In genomic region chr19:19539738-19540703, GRCh38 we compare ENCODE assay signal across 10 cellular contexts. TPM values are rescaled to one million over a fixed set of nuclear protein-coding genes. Genes with fewer than 3 reads are reported as not detected.
DNase-seq lines count a peak whose midpoint lies in the region; ATAC-seq and TF ChIP-seq lines count a peak whose summit lies in the region.
"Had no signal": no experiment of that assay in that cellular context is flagged by ENCODE, and none has a peak within 500 bp of the region (broad histone marks: within the 10 kb centered on the region; RNA-seq: fewer than 3 reads in every experiment).

No MANE protein-coding gene starts in this region.

- peak overlapping the region; percentile 70 to 85 for H3K4me3 Mint-ChIP-seq in activated T-cell treated with anti-CD3 and anti-CD28 coated beads, Interleukin-2, amount 50 U/mL, for 72 hours

- peaks cover 25% of the 10 kb centered on the region for H3K4me1 Mint-ChIP-seq in activated T-cell treated with anti-CD3 and anti-CD28 coated beads, Interleukin-2, amount 50 U/mL, for 72 hours (ENCODE audit: low read depth)

- H3K4me2 ChIP-seq in skeletal muscle satellite cell (ENCODE audit: low read length), result peak overlapping the region; percentile 48

- DNase-seq in DMS53 (lab: John Stamatoyannopoulos, UW), result peak; percentile 79
- DNase-seq in DMS53 treated with DMSO at 0.1 percent for 48 hours (lab: John Stamatoyannopoulos, UW; ENCODE audit: unreplicated experiment), result no peak
- peak; percentile 77 to 80 for DNase-seq in activated T-cell treated with anti-CD3 and anti-CD28 coated beads, Interleukin-2, amount 50 U/mL, for 72 hours
- no peak for DNase-seq in midbrain (lab: John Stamatoyannopoulos, UW)

- no peak overlapping the region for H3K9ac ChIP-seq in skeletal muscle satellite cell (ENCODE audit: low read depth, low read length)

- no peak for TF ChIP-seq CTCF in gastroesophageal sphincter (IDR thresholded peaks at IDR 0.05)

- TF ChIP-seq EP300 in gastroesophageal sphincter (IDR thresholded peaks at IDR 0.05), result no peak

- 10% methylated on average over 2 of the region's 89 CpGs; no CpG with 5 or more reads in 1 of the 2 donors for WGBS in gastroesophageal sphincter (ENCODE audit: low coverage in 1 of 2), 2 donors

- H3K27me3 ChIP-seq in gastroesophageal sphincter, result peaks cover 78% of the 10 kb centered on the region
- peaks cover 30% of the 10 kb centered on the region for H3K27me3 ChIP-seq in skeletal muscle satellite cell (ENCODE audit: control insufficient read depth, insufficient read depth, low read length)
- H3K27me3 ChIP-seq: SJSA1 had no signal

- peak; percentile 47 to 49 for ATAC-seq in activated T-cell treated with anti-CD3 and anti-CD28 coated beads, Interleukin-2, amount 50 U/mL, for 72 hours (replicated peaks in 1 of 2)
- ATAC-seq in gastroesophageal sphincter, result peak; percentile 28
- ATAC-seq in GM19023 (IDR thresholded peaks at IDR 0.05; ENCODE audit: unreplicated experiment), result no peak
- no peak for ATAC-seq in HG03520 (IDR thresholded peaks at IDR 0.05; ENCODE audit: unreplicated experiment)

- H3K27ac ChIP-seq in gastroesophageal sphincter, result no peak overlapping the region
- H3K27ac ChIP-seq: A549, SJSA1 had no signal

- H3K27me3 Mint-ChIP-seq in activated T-cell treated with anti-CD3 and anti-CD28 coated beads, Interleukin-2, amount 50 U/mL, for 72 hours (ENCODE audit: low read depth), result peaks cover 20% of the 10 kb centered on the region

- no peak for TF ChIP-seq POLR2A in gastroesophageal sphincter (IDR thresholded peaks at IDR 0.05)

- H3K36me3 Mint-ChIP-seq in activated T-cell treated with anti-CD3 and anti-CD28 coated beads, Interleukin-2, amount 50 U/mL, for 72 hours (ENCODE audit: insufficient read depth in 2 of 2), result peaks cover 0 to 1% of the 10 kb centered on the region in 2 donors

- H3K27ac Mint-ChIP-seq in activated T-cell treated with anti-CD3 and anti-CD28 coated beads, Interleukin-2, amount 50 U/mL, for 72 hours, result no peak overlapping the region

- peaks cover 0 to 11% of the 10 kb centered on the region in 2 donors for H3K36me3 ChIP-seq in gastroesophageal sphincter
- H3K36me3 ChIP-seq in skeletal muscle satellite cell (ENCODE audit: insufficient read depth, low read length), result no peaks in the 10 kb centered on the region
- H3K36me3 ChIP-seq: SJSA1 had no signal

- peak overlapping the region in 1 of 2 donors; percentile 22 for H3K4me3 ChIP-seq in gastroesophageal sphincter
- H3K4me3 ChIP-seq in skeletal muscle satellite cell (ENCODE audit: low read length), result no peak overlapping the region
- H3K4me3 ChIP-seq: A549, SJSA1 had no signal

- H3K9me3 Mint-ChIP-seq in activated T-cell treated with anti-CD3 and anti-CD28 coated beads, Interleukin-2, amount 50 U/mL, for 72 hours, result no peaks in the 10 kb centered on the region

- H3K4me1 ChIP-seq in gastroesophageal sphincter (peaks cover 0 to 46% (median 22%) of the 10 kb centered on the region in 3 donors), skeletal muscle satellite cell (ENCODE audit: control insufficient read depth, insufficient read depth, low read length) (peaks cover 21% of the 10 kb centered on the region)
- H3K4me1 ChIP-seq: A549 had no signal

- H3K9me3 ChIP-seq in gastroesophageal sphincter (peaks cover 0 to 6% (median 0%) of the 10 kb centered on the region in 3 donors), skeletal muscle satellite cell (replicated peaks; ENCODE audit: low read length) (no peaks in the 10 kb centered on the region)
- H3K9me3 ChIP-seq: A549, SJSA1 had no signal

RNA-seq across cellular contexts. Expression of gene CILP2, which starts 2.0 kb away (rescaled TPM):
- under 1 TPM; 0.44 to 0.86 TPM for total RNA-seq in activated T-cell treated with anti-CD3 and anti-CD28 coated beads, Interleukin-2, amount 50 U/mL, for 72 hours
- total RNA-seq in gastroesophageal sphincter, result under 1 TPM in 2 of 4 donors, not detected in 2; 0.19 to 0.27 TPM
- total RNA-seq in skeletal muscle satellite cell (2012; rRNA removed), result 0.25 and 0.66 TPM in 2 replicates

RNA-seq across cellular contexts. Expression of gene YJEFN3, which starts 11.3 kb away (rescaled TPM):
- total RNA-seq in activated T-cell treated with anti-CD3 and anti-CD28 coated beads, Interleukin-2, amount 50 U/mL, for 72 hours, result 10 to 100 TPM; 18.2 to 21.3 TPM
- 1 to 10 TPM in 2 of 4 donors, under 1 TPM in 2; 0.45 to 1.4 (median 0.96) TPM for total RNA-seq in gastroesophageal sphincter
- total RNA-seq in skeletal muscle satellite cell (2012; rRNA removed), result 0.51 and 0.66 TPM in 2 replicates

RNA-seq across cellular contexts. Expression of gene NDUFA13, which starts 24.0 kb away (rescaled TPM):
- 100 to 1,000 TPM; 229 to 263 TPM for total RNA-seq in activated T-cell treated with anti-CD3 and anti-CD28 coated beads, Interleukin-2, amount 50 U/mL, for 72 hours
- 100 to 1,000 TPM in 1 of 4 donors, 10 to 100 TPM in 3; 41.6 to 113 (median 71.4) TPM for total RNA-seq in gastroesophageal sphincter
- total RNA-seq in skeletal muscle satellite cell (2012; rRNA removed), result 115 and 151 TPM in 2 replicates

RNA-seq across cellular contexts. Expression of gene TSSK6, which starts 24.7 kb away (rescaled TPM):
- 1 to 10 TPM; 5.0 to 5.6 TPM for total RNA-seq in activated T-cell treated with anti-CD3 and anti-CD28 coated beads, Interleukin-2, amount 50 U/mL, for 72 hours
- total RNA-seq in gastroesophageal sphincter, result 1 to 10 TPM in 2 of 4 donors, under 1 TPM in 2; 0.40 to 3.3 (median 0.92) TPM
- 1.3 and 2.0 TPM in 2 replicates for total RNA-seq in skeletal muscle satellite cell (2012; rRNA removed)

Comparison
In these comparisons a context has a peak if more than half of its experiments do, and no peak if none do; other contexts are left out.
1. DNase-seq: peak in DMS53 (single experiment) and activated T-cell treated with anti-CD3 and anti-CD28 coated beads, Interleukin-2, amount 50 U/mL, for 72 hours (2 of 2); none in DMS53 treated with DMSO at 0.1 percent for 48 hours (single experiment) and midbrain (single experiment).
2. ATAC-seq: peak in activated T-cell treated with anti-CD3 and anti-CD28 coated beads, Interleukin-2, amount 50 U/mL, for 72 hours (2 of 2) and gastroesophageal sphincter (single experiment); none in GM19023 (single experiment) and HG03520 (single experiment).
3. RNA of gene YJEFN3, which starts 11.3 kb away (total RNA-seq): 18.2 to 21.3 TPM in activated T-cell treated with anti-CD3 and anti-CD28 coated beads, Interleukin-2, amount 50 U/mL, for 72 hours; 0.45 to 1.4 TPM in gastroesophageal sphincter; every median in the first group is over 4 times any median in the second.